Comparison of ENCODE assay signal across 21 cellular contexts in genomic region chr14:20195170-20195569, GRCh38. TPM values are rescaled to one million over a fixed set of nuclear protein-coding genes. Genes with fewer than 3 reads are reported as not detected.
"Had no signal": no experiment of that assay in that cellular context is flagged by ENCODE, and none has a peak within 500 bp of the region (broad histone marks: within the 10 kb centered on the region; RNA-seq: fewer than 3 reads in every experiment).

No MANE protein-coding gene starts in this region.

RNA-seq across cellular contexts. Expression of gene OR11G2, which starts 4.5 kb away (rescaled TPM):
- total RNA-seq: activated naive CD4-positive, alpha-beta T cell treated with anti-CD3 and anti-CD28 coated beads for 36 hours; activated naive CD4-positive, alpha-beta T cell treated with anti-CD3 and anti-CD28 coated beads, Interleukin-2, amount 50 U/mL, for 72 hours; activated naive CD8-positive, alpha-beta T cell treated with anti-CD3 and anti-CD28 coated beads for 36 hours; activated naive CD8-positive, alpha-beta T cell treated with anti-CD3 and anti-CD28 coated beads, Interleukin-2, amount 10 ng/mL, durations not matched to agents 7 days and 5 days; activated T-cell treated with anti-CD3 and anti-CD28 coated beads, Interleukin-2, amount 50 U/mL, for 4 hours; activated T-cell treated with anti-CD3 and anti-CD28 coated beads, Interleukin-2, amount 50 U/mL, for 72 hours; activated T-helper 1 cell treated with anti-CD3 and anti-CD28 coated beads, Interleukin-12 subunit alpha, Interleukin-12 subunit beta, Interleukin-2, Interleukin-4 antibody, amounts not matched to agents 30 ng/mL and 10 ng/mL and 1 ng/mL, durations not matched to agents 14 hours and 24 hours and 36 hours; activated T-helper 17 cell treated with anti-CD3 and anti-CD28 coated beads, Interleukin-2, amount 50 U/mL, for 72 hours; activated T-helper 2 cell treated with anti-CD3 and anti-CD28 coated beads, Interferon-gamma antibody, Interleukin-2, Interleukin-4, amounts not matched to agents 10 μg/mL and 5 μg/mL and 100 μg/mL, durations not matched to agents 14 hours and 24 hours and 36 hours; adrenal gland; aorta; ascending aorta; astrocyte; body of pancreas; breast epithelium; bronchial epithelial cell; cardiac muscle cell; cardiac septum; cerebellum; chondrocyte had no signal
- polyA plus RNA-seq: adipose tissue, adrenal gland, aorta, cardiac muscle cell had no signal

RNA-seq across cellular contexts. Expression of gene OR11H6, which starts 28.3 kb away (rescaled TPM):
- total RNA-seq: activated naive CD4-positive, alpha-beta T cell treated with anti-CD3 and anti-CD28 coated beads for 36 hours; activated naive CD4-positive, alpha-beta T cell treated with anti-CD3 and anti-CD28 coated beads, Interleukin-2, amount 50 U/mL, for 72 hours; activated naive CD8-positive, alpha-beta T cell treated with anti-CD3 and anti-CD28 coated beads for 36 hours; activated naive CD8-positive, alpha-beta T cell treated with anti-CD3 and anti-CD28 coated beads, Interleukin-2, amount 10 ng/mL, durations not matched to agents 7 days and 5 days; activated T-cell treated with anti-CD3 and anti-CD28 coated beads, Interleukin-2, amount 50 U/mL, for 4 hours; activated T-cell treated with anti-CD3 and anti-CD28 coated beads, Interleukin-2, amount 50 U/mL, for 72 hours; activated T-helper 1 cell treated with anti-CD3 and anti-CD28 coated beads, Interleukin-12 subunit alpha, Interleukin-12 subunit beta, Interleukin-2, Interleukin-4 antibody, amounts not matched to agents 30 ng/mL and 10 ng/mL and 1 ng/mL, durations not matched to agents 14 hours and 24 hours and 36 hours; activated T-helper 17 cell treated with anti-CD3 and anti-CD28 coated beads, Interleukin-2, amount 50 U/mL, for 72 hours; activated T-helper 2 cell treated with anti-CD3 and anti-CD28 coated beads, Interferon-gamma antibody, Interleukin-2, Interleukin-4, amounts not matched to agents 10 μg/mL and 5 μg/mL and 100 μg/mL, durations not matched to agents 14 hours and 24 hours and 36 hours; adrenal gland; aorta; ascending aorta; astrocyte; body of pancreas; breast epithelium; bronchial epithelial cell; cardiac muscle cell; cardiac septum; cerebellum; chondrocyte had no signal
- polyA plus RNA-seq: adipose tissue, adrenal gland, aorta, cardiac muscle cell had no signal

RNA-seq across cellular contexts. Expression of gene OR11H7, which starts 33.6 kb away (rescaled TPM):
- total RNA-seq: activated naive CD4-positive, alpha-beta T cell treated with anti-CD3 and anti-CD28 coated beads for 36 hours; activated naive CD4-positive, alpha-beta T cell treated with anti-CD3 and anti-CD28 coated beads, Interleukin-2, amount 50 U/mL, for 72 hours; activated naive CD8-positive, alpha-beta T cell treated with anti-CD3 and anti-CD28 coated beads for 36 hours; activated naive CD8-positive, alpha-beta T cell treated with anti-CD3 and anti-CD28 coated beads, Interleukin-2, amount 10 ng/mL, durations not matched to agents 7 days and 5 days; activated T-cell treated with anti-CD3 and anti-CD28 coated beads, Interleukin-2, amount 50 U/mL, for 4 hours; activated T-cell treated with anti-CD3 and anti-CD28 coated beads, Interleukin-2, amount 50 U/mL, for 72 hours; activated T-helper 1 cell treated with anti-CD3 and anti-CD28 coated beads, Interleukin-12 subunit alpha, Interleukin-12 subunit beta, Interleukin-2, Interleukin-4 antibody, amounts not matched to agents 30 ng/mL and 10 ng/mL and 1 ng/mL, durations not matched to agents 14 hours and 24 hours and 36 hours; activated T-helper 17 cell treated with anti-CD3 and anti-CD28 coated beads, Interleukin-2, amount 50 U/mL, for 72 hours; activated T-helper 2 cell treated with anti-CD3 and anti-CD28 coated beads, Interferon-gamma antibody, Interleukin-2, Interleukin-4, amounts not matched to agents 10 μg/mL and 5 μg/mL and 100 μg/mL, durations not matched to agents 14 hours and 24 hours and 36 hours; adrenal gland; aorta; ascending aorta; astrocyte; body of pancreas; breast epithelium; bronchial epithelial cell; cardiac muscle cell; cardiac septum; cerebellum; chondrocyte had no signal
- polyA plus RNA-seq: adipose tissue, adrenal gland, aorta, cardiac muscle cell had no signal

RNA-seq across cellular contexts. Expression of gene OR11H4, which starts 43.9 kb away (rescaled TPM):
- total RNA-seq: activated naive CD4-positive, alpha-beta T cell treated with anti-CD3 and anti-CD28 coated beads for 36 hours; activated naive CD4-positive, alpha-beta T cell treated with anti-CD3 and anti-CD28 coated beads, Interleukin-2, amount 50 U/mL, for 72 hours; activated naive CD8-positive, alpha-beta T cell treated with anti-CD3 and anti-CD28 coated beads for 36 hours; activated naive CD8-positive, alpha-beta T cell treated with anti-CD3 and anti-CD28 coated beads, Interleukin-2, amount 10 ng/mL, durations not matched to agents 7 days and 5 days; activated T-cell treated with anti-CD3 and anti-CD28 coated beads, Interleukin-2, amount 50 U/mL, for 4 hours; activated T-cell treated with anti-CD3 and anti-CD28 coated beads, Interleukin-2, amount 50 U/mL, for 72 hours; activated T-helper 1 cell treated with anti-CD3 and anti-CD28 coated beads, Interleukin-12 subunit alpha, Interleukin-12 subunit beta, Interleukin-2, Interleukin-4 antibody, amounts not matched to agents 30 ng/mL and 10 ng/mL and 1 ng/mL, durations not matched to agents 14 hours and 24 hours and 36 hours; activated T-helper 17 cell treated with anti-CD3 and anti-CD28 coated beads, Interleukin-2, amount 50 U/mL, for 72 hours; activated T-helper 2 cell treated with anti-CD3 and anti-CD28 coated beads, Interferon-gamma antibody, Interleukin-2, Interleukin-4, amounts not matched to agents 10 μg/mL and 5 μg/mL and 100 μg/mL, durations not matched to agents 14 hours and 24 hours and 36 hours; adrenal gland; aorta; ascending aorta; astrocyte; body of pancreas; breast epithelium; bronchial epithelial cell; cardiac muscle cell; cardiac septum; cerebellum; chondrocyte had no signal
- polyA plus RNA-seq: adipose tissue, adrenal gland, aorta, cardiac muscle cell had no signal

RNA-seq across cellular contexts. Expression of gene OR4N5, which starts 56.5 kb away (rescaled TPM):
- total RNA-seq: activated naive CD4-positive, alpha-beta T cell treated with anti-CD3 and anti-CD28 coated beads for 36 hours; activated naive CD4-positive, alpha-beta T cell treated with anti-CD3 and anti-CD28 coated beads, Interleukin-2, amount 50 U/mL, for 72 hours; activated naive CD8-positive, alpha-beta T cell treated with anti-CD3 and anti-CD28 coated beads for 36 hours; activated naive CD8-positive, alpha-beta T cell treated with anti-CD3 and anti-CD28 coated beads, Interleukin-2, amount 10 ng/mL, durations not matched to agents 7 days and 5 days; activated T-cell treated with anti-CD3 and anti-CD28 coated beads, Interleukin-2, amount 50 U/mL, for 4 hours; activated T-cell treated with anti-CD3 and anti-CD28 coated beads, Interleukin-2, amount 50 U/mL, for 72 hours; activated T-helper 1 cell treated with anti-CD3 and anti-CD28 coated beads, Interleukin-12 subunit alpha, Interleukin-12 subunit beta, Interleukin-2, Interleukin-4 antibody, amounts not matched to agents 30 ng/mL and 10 ng/mL and 1 ng/mL, durations not matched to agents 14 hours and 24 hours and 36 hours; activated T-helper 17 cell treated with anti-CD3 and anti-CD28 coated beads, Interleukin-2, amount 50 U/mL, for 72 hours; activated T-helper 2 cell treated with anti-CD3 and anti-CD28 coated beads, Interferon-gamma antibody, Interleukin-2, Interleukin-4, amounts not matched to agents 10 μg/mL and 5 μg/mL and 100 μg/mL, durations not matched to agents 14 hours and 24 hours and 36 hours; adrenal gland; aorta; ascending aorta; astrocyte; body of pancreas; breast epithelium; bronchial epithelial cell; cardiac muscle cell; cardiac septum; cerebellum; chondrocyte had no signal
- polyA plus RNA-seq: adipose tissue, adrenal gland, aorta, cardiac muscle cell had no signal
